10 cellular contexts compared by ENCODE assay signal in the genomic region with DNA sequence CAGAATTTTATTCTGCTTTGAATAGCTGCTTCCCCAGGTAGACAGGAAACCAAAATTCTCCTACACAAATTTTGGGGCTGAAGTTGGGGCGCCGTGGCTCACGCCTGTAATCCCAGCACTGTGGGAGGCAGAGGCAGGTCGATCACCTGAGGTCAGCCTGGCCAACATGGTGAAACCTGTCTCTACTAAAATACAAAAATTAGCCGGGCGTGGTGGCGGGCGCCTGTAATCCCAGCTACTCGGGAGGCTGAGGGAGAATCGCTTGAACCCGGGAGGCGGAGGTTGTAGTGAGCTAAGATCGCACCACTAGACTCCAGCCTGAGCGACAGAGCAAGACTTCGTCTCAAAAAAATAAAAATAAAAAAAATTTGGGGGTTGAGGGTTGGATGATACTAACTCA. TPM values are rescaled to one million over a fixed set of nuclear protein-coding genes. Genes with fewer than 3 reads are reported as not detected.
DNase-seq lines count a peak whose midpoint lies in the region; ATAC-seq, FAIRE-seq and TF ChIP-seq lines count a peak whose summit lies in the region.
"Not testable (repeated sequence)": the region's sequence is repeated elsewhere in the genome, so short reads cannot be mapped to it uniquely, and the experiment has no call there.
"Had no signal": no experiment of that assay in that cellular context is flagged by ENCODE, and none has a peak within 500 bp of the region (broad histone marks: within the 10 kb centered on the region; RNA-seq: fewer than 3 reads in every experiment).

No MANE protein-coding gene starts in this region.

- H3K4me3 ChIP-seq in AG04449 (ENCODE audit: low read depth, low read length) (peak overlapping the region; percentile 81), SU-DHL-6 (ENCODE audit: insufficient read depth, low read length, poor library complexity, severe bottlenecking) (peak overlapping the region; percentile 58), H1 (ENCODE audit: extremely low read depth in 1 of 4, insufficient read depth in 2 of 4, low read depth in 3 of 4, low read length in 4 of 4) (peak overlapping the region; percentile 54 to 91 (median 65); a peak in 7 of 8 replicates), iPS-20b (ENCODE audit: low read length) (peak overlapping the region; percentile 78; the same call in 1 of the 2 replicates)

- H3K27ac Mint-ChIP-seq in HFFc6 (peak overlapping the region; percentile 99), nephron progenitor cell (peak overlapping the region; percentile 99)
- H3K27ac Mint-ChIP-seq in activated naive CD8-positive, alpha-beta T cell treated with anti-CD3 and anti-CD28 coated beads, Interleukin-2, amount 10 ng/mL, durations not matched to agents 7 days and 5 days = peak overlapping the region; percentile 97
- H3K27ac Mint-ChIP-seq in stimulated activated naive B cell treated with anti-CD40 and anti-IgM and Interleukin-4, amounts not matched to agents 10 μg/mL and 1 μg/mL and 100 μg/mL, for 72 hours = peak overlapping the region; percentile 100

- peak overlapping the region; percentile 94 for H3K4me2 ChIP-seq in SU-DHL-6 (ENCODE audit: low read depth, low read length, poor library complexity, severe bottlenecking)
- H3K4me2 ChIP-seq in H1 (ENCODE audit: insufficient read depth in 1 of 2, low read depth in 2 of 2, low read length in 2 of 2) = peak overlapping the region; percentile 78 to 85

- H3K36me3 Mint-ChIP-seq in HFFc6 (ENCODE audit: low read depth) (peaks cover 22% of the 10 kb centered on the region), nephron progenitor cell (ENCODE audit: low read depth) (peaks cover 24% of the 10 kb centered on the region)
- H3K36me3 Mint-ChIP-seq in activated naive CD8-positive, alpha-beta T cell treated with anti-CD3 and anti-CD28 coated beads, Interleukin-2, amount 10 ng/mL, durations not matched to agents 7 days and 5 days = not testable (repeated sequence)
- H3K36me3 Mint-ChIP-seq in stimulated activated naive B cell treated with anti-CD40 and anti-IgM and Interleukin-4, amounts not matched to agents 10 μg/mL and 1 μg/mL and 100 μg/mL, for 72 hours = peaks cover 5 to 20% of the 10 kb centered on the region in 2 donors

- 0 out of 2 replicates have a peak overlapping the region, but pooled peaks have one; percentile 84 for H2BK5ac ChIP-seq in H1 (ENCODE audit: low read depth, low read length)

- not testable (repeated sequence) for H4K20me1 ChIP-seq in SU-DHL-6 (ENCODE audit: low read depth, low read length)
- H4K20me1 ChIP-seq in H1 (replicated peaks in 1 of 2; ENCODE audit: control insufficient read depth in 1 of 2, insufficient read depth in 2 of 2, low read length in 2 of 2) = peaks cover 5 to 13% of the 10 kb centered on the region in 2 experiments

- WGBS in H1 (ENCODE audit: extremely low coverage in 1 of 2, insufficient coverage in 1 of 2, insufficient read length in 1 of 2, insufficient replicate concordance in 2 of 2, low coverage in 1 of 2, low lambda C conversion rate in 2 of 2, missing lambda C conversion rate in 1 of 2), 2 experiments = 94% methylated on average over 12 of the region's 15 CpGs; no CpG with 5 or more reads in 1 of the 2 experiments

- H3K9ac ChIP-seq in SU-DHL-6 (ENCODE audit: low read length) = peak overlapping the region; percentile 77
- peak overlapping the region in 2 of 4 experiments; percentile 93 to 95; a peak in 1 of 7 replicates for H3K9ac ChIP-seq in H1 (replicated peaks in 1 of 4; ENCODE audit: extremely low read depth in 1 of 4, low read depth in 3 of 4, low read length in 3 of 4)
- peak overlapping the region; percentile 89; the same call in 1 of the 2 replicates for H3K9ac ChIP-seq in iPS-20b (ENCODE audit: low read depth, low read length)

- peaks cover 30% of the 10 kb centered on the region for H3K4me1 Mint-ChIP-seq in HFFc6 (ENCODE audit: low read depth)
- peaks cover 22% of the 10 kb centered on the region for H3K4me1 Mint-ChIP-seq in activated naive CD8-positive, alpha-beta T cell treated with anti-CD3 and anti-CD28 coated beads, Interleukin-2, amount 10 ng/mL, durations not matched to agents 7 days and 5 days
- H3K4me1 Mint-ChIP-seq in nephron progenitor cell = peaks cover 55% of the 10 kb centered on the region
- peaks cover 16 to 37% of the 10 kb centered on the region in 2 donors for H3K4me1 Mint-ChIP-seq in stimulated activated naive B cell treated with anti-CD40 and anti-IgM and Interleukin-4, amounts not matched to agents 10 μg/mL and 1 μg/mL and 100 μg/mL, for 72 hours

- not testable (repeated sequence) for H3K79me1 ChIP-seq in H1 (ENCODE audit: low read depth, low read length)

- H3K79me2 ChIP-seq in SU-DHL-6 (ENCODE audit: insufficient read depth, low read length) (peaks cover 38% of the 10 kb centered on the region), H1 (ENCODE audit: control insufficient read depth in 1 of 2, insufficient read depth in 2 of 2, low read length in 2 of 2) (peaks cover 25 to 35% of the 10 kb centered on the region in 2 experiments)

- H2BK120ac ChIP-seq in H1 (replicated peaks; ENCODE audit: low read depth, low read length) = peak overlapping the region; percentile 41

- not testable (repeated sequence) for H2AK5ac ChIP-seq in H1 (ENCODE audit: low read depth, low read length)

- 0 out of 2 replicates have a peak overlapping the region, but pooled peaks have one; percentile 48 for H3K18ac ChIP-seq in H1 (ENCODE audit: extremely low read depth, low read length)

- H3K56ac ChIP-seq in H1 (replicated peaks; ENCODE audit: insufficient read length, low read depth, low read length) = not testable (repeated sequence)

- not testable (repeated sequence) for H3K4ac ChIP-seq in H1 (replicated peaks; ENCODE audit: insufficient read length, low read depth, low read length)

- H4K8ac ChIP-seq in H1 (ENCODE audit: extremely low read depth, insufficient read depth, low read length) = not testable (repeated sequence)

- not testable (repeated sequence) for TF ChIP-seq POLR2A in H1 (IDR thresholded peaks at IDR 0.05; ENCODE audit: control extremely low read depth in 1 of 2, low read depth in 2 of 2, low read length in 2 of 2)

- H3K27me3 ChIP-seq in SU-DHL-6 (ENCODE audit: low read length); H1 (replicated peaks in 1 of 4; ENCODE audit: control insufficient read depth in 3 of 4, extremely low read depth in 1 of 4, insufficient read depth in 3 of 4, low read length in 3 of 4); iPS-20b (ENCODE audit: insufficient read depth, low read length): not testable (repeated sequence)

- DNase-seq in AG04449 (ENCODE audit: low read depth, low spot score); HFFc6; activated naive CD8-positive, alpha-beta T cell treated with anti-CD3 and anti-CD28 coated beads, Interleukin-2, amount 10 ng/mL, durations not matched to agents 7 days and 5 days; H1 (ENCODE audit: low read depth in 1 of 2, low spot score in 2 of 2); nephron progenitor cell; stimulated activated naive B cell treated with anti-CD40 and anti-IgM and Interleukin-4, amounts not matched to agents 10 μg/mL and 1 μg/mL and 100 μg/mL, for 72 hours: not testable (repeated sequence)

- H2AFZ ChIP-seq in SU-DHL-6 (ENCODE audit: low read depth, low read length, severe bottlenecking) = peak overlapping the region; percentile 6
- H2AFZ ChIP-seq in H1 (ENCODE audit: low read length) = not testable (repeated sequence)

- H2BK12ac ChIP-seq in H1 (ENCODE audit: low read depth, low read length) = peak overlapping the region; percentile 76; the same call in 1 of the 2 replicates

- H3K4me3 Mint-ChIP-seq in HFFc6 (peak overlapping the region; percentile 99), nephron progenitor cell (peak overlapping the region; percentile 98)
- H3K4me3 Mint-ChIP-seq in activated naive CD8-positive, alpha-beta T cell treated with anti-CD3 and anti-CD28 coated beads, Interleukin-2, amount 10 ng/mL, durations not matched to agents 7 days and 5 days = peak overlapping the region; percentile 95
- peak overlapping the region; percentile 97 to 98 for H3K4me3 Mint-ChIP-seq in stimulated activated naive B cell treated with anti-CD40 and anti-IgM and Interleukin-4, amounts not matched to agents 10 μg/mL and 1 μg/mL and 100 μg/mL, for 72 hours

- not testable (repeated sequence) for H3K23me2 ChIP-seq in H1 (ENCODE audit: low read depth, low read length)

- TF ChIP-seq CTCF in AG04449 (IDR thresholded peaks at IDR 0.05; ENCODE audit: insufficient read depth, low read length, missing control alignments); HFFc6 (IDR thresholded peaks at IDR 0.05); SU-DHL-6 (IDR thresholded peaks at IDR 0.05; ENCODE audit: insufficient read depth, low read length, poor library complexity, severe bottlenecking); H1 (IDR thresholded peaks at IDR 0.05; ENCODE audit: control extremely low read depth in 1 of 3, insufficient read depth in 1 of 3, low read depth in 1 of 3, low read length in 3 of 3); nephron progenitor cell (IDR thresholded peaks at IDR 0.05): not testable (repeated sequence)

- POLR2A ChIA-PET in AG04449 (lab: Yijun Ruan, JAX) = not testable (repeated sequence)
- POLR2A ChIA-PET in activated naive CD8-positive, alpha-beta T cell treated with anti-CD3 and anti-CD28 coated beads, Interleukin-2, amount 10 ng/mL, durations not matched to agents 7 days and 5 days (lab: Charles Lee) = interaction anchor here (0.8 to 2.3 kb wide), 4 partner anchors 19 to 123 kb away, joined by 3 to 23 read pairs (median 10); a partner anchor contains a TSS
- POLR2A ChIA-PET in H1 (lab: Charles Lee; ENCODE audit: partially characterized antibody) = interaction anchor here (0.9 to 5.7 kb wide), 9 partner anchors 11 to 147 kb away, joined by 3 to 50 read pairs (median 4); a partner anchor contains a TSS

- TF ChIP-seq RAD21 in H1 (IDR thresholded peaks at IDR 0.05 in 1 of 2, conservative IDR thresholded peaks at IDR 0.05 in 1 of 2; ENCODE audit: low read depth in 2 of 2, low read length in 2 of 2) = not testable (repeated sequence)

- H4K91ac ChIP-seq in H1 (replicated peaks; ENCODE audit: insufficient read length, low read length) = not testable (repeated sequence)

- H3K27ac ChIP-seq in SU-DHL-6 (ENCODE audit: low read depth, low read length) (peak overlapping the region; percentile 74), H1 (ENCODE audit: low read depth, low read length) (peak overlapping the region; percentile 91; the same call in 1 of the 2 replicates), iPS-20b (ENCODE audit: low read length) (peak overlapping the region; percentile 96)

- H3K9me3 Mint-ChIP-seq in HFFc6; activated naive CD8-positive, alpha-beta T cell treated with anti-CD3 and anti-CD28 coated beads, Interleukin-2, amount 10 ng/mL, durations not matched to agents 7 days and 5 days; nephron progenitor cell; stimulated activated naive B cell treated with anti-CD40 and anti-IgM and Interleukin-4, amounts not matched to agents 10 μg/mL and 1 μg/mL and 100 μg/mL, for 72 hours: not testable (repeated sequence)

- CTCF ChIA-PET in AG04449 (lab: Yijun Ruan, JAX) (interaction anchor here (0.9 to 1.5 kb wide), 3 partner anchors 10 to 66 kb away, joined by 4 to 5 read pairs (median 5); no protein-coding TSS in a partner anchor), H1 (lab: Charles Lee; ENCODE audit: partially characterized antibody) (interaction anchor here (0.8 kb wide), 1 partner anchor 9 kb away, joined by 4 read pairs; no protein-coding TSS in a partner anchor)

- not testable (repeated sequence) for H3K27me3 Mint-ChIP-seq in HFFc6 (ENCODE audit: insufficient read depth); activated naive CD8-positive, alpha-beta T cell treated with anti-CD3 and anti-CD28 coated beads, Interleukin-2, amount 10 ng/mL, durations not matched to agents 7 days and 5 days; nephron progenitor cell (ENCODE audit: low read depth, poor library complexity); stimulated activated naive B cell treated with anti-CD40 and anti-IgM and Interleukin-4, amounts not matched to agents 10 μg/mL and 1 μg/mL and 100 μg/mL, for 72 hours

- ATAC-seq in activated naive CD8-positive, alpha-beta T cell treated with anti-CD3 and anti-CD28 coated beads, Interleukin-2, amount 10 ng/mL, durations not matched to agents 7 days and 5 days (ENCODE audit: low read depth); stimulated activated naive B cell treated with anti-CD40 and anti-IgM and Interleukin-4, amounts not matched to agents 10 μg/mL and 1 μg/mL and 100 μg/mL, for 72 hours (replicated peaks): not testable (repeated sequence)

- not testable (repeated sequence) for H3K14ac ChIP-seq in H1 (ENCODE audit: insufficient read length)

- not testable (repeated sequence) for H3K9me2 ChIP-seq in SU-DHL-6 (replicated peaks; ENCODE audit: insufficient read depth, low read length)

- H3K23ac ChIP-seq in H1 (ENCODE audit: insufficient read length) = not testable (repeated sequence)

- not testable (repeated sequence) for H3F3A ChIP-seq in SU-DHL-6 (ENCODE audit: insufficient read depth)

- not testable (repeated sequence) for H3K4me1 ChIP-seq in H1 (replicated peaks in 1 of 4; ENCODE audit: control insufficient read depth in 3 of 4, insufficient read depth in 4 of 4, low read length in 3 of 4); iPS-20b (ENCODE audit: insufficient read depth, low read length)

- not testable (repeated sequence) for H2BK20ac ChIP-seq in H1 (ENCODE audit: low read length)

- peak overlapping the region; percentile 51 for H4K5ac ChIP-seq in H1 (ENCODE audit: insufficient read length, low read depth, low read length)

- not testable (repeated sequence) for H3K36me3 ChIP-seq in SU-DHL-6 (ENCODE audit: low read length); H1 (ENCODE audit: control insufficient read depth in 2 of 4, insufficient read depth in 4 of 4, low read length in 3 of 4)
- peaks cover 15% of the 10 kb centered on the region for H3K36me3 ChIP-seq in iPS-20b (ENCODE audit: insufficient read depth, low read depth, low read length)

- FAIRE-seq in H1 (lab: Jason Lieb, UNC) = not testable (repeated sequence)

- TF ChIP-seq EP300 in H1 (IDR thresholded peaks at IDR 0.05; ENCODE audit: borderline replicate concordance in 1 of 2, low read depth in 2 of 2, low read length in 2 of 2) = not testable (repeated sequence)

- not testable (repeated sequence) for H3K9me3 ChIP-seq in SU-DHL-6 (ENCODE audit: insufficient read depth, low read length); H1 (ENCODE audit: insufficient read depth in 2 of 2, low read depth in 1 of 2, low read length in 1 of 2); iPS-20b (ENCODE audit: insufficient read depth, low read depth, low read length)

- H2BK15ac ChIP-seq in H1 (ENCODE audit: low read length) = not testable (repeated sequence)

RNA-seq across cellular contexts. Expression of a gene that starts 1.2 kb away (rescaled TPM):
- total RNA-seq in HFFc6 (2021; fragmentation: NEBNext Ultra II Directional; extraction: Animal tissue kit (Norgen Biotek cat#: 25700)) = 100 to 1,000 TPM; 698 to 777 (median 770) TPM
- 100 to 1,000 TPM; 255 to 294 TPM for total RNA-seq in activated naive CD8-positive, alpha-beta T cell treated with anti-CD3 and anti-CD28 coated beads, Interleukin-2, amount 10 ng/mL, durations not matched to agents 7 days and 5 days
- total RNA-seq in H1 (2021; fragmentation: NEBNext Ultra II Directional; extraction: Animal tissue kit (Norgen Biotek cat#: 25700)) = 659 and 691 TPM in 2 replicates
- polyA plus RNA-seq in H1 (2011; rRNA removed) = 128 and 136 TPM in 2 replicates
- 198 TPM for polyA plus RNA-seq in H1 (2011; cell fraction: cytosol; rRNA removed)
- 235 TPM for polyA plus RNA-seq in H1 (2011; cell fraction: nucleus; rRNA removed)
- 585 to 1,069 TPM (median 670 TPM) in 4 replicates for polyA plus RNA-seq in H1 (2012, experiment 1 of 2)
- polyA plus RNA-seq in H1 (2012, experiment 2 of 2) = 26.5 TPM
- 645 TPM for polyA plus RNA-seq in H1 (2013, experiment 1 of 2)
- polyA plus RNA-seq in H1 (2013, experiment 2 of 2) = 713 TPM
- 1,075 and 1,150 TPM in 2 replicates for polyA minus RNA-seq in H1 (2011; rRNA and poly(A)+ RNA removed)
- polyA minus RNA-seq in H1 (2011; cell fraction: cytosol; rRNA and poly(A)+ RNA removed) = 511 TPM
- polyA minus RNA-seq in H1 (2011; cell fraction: nucleus; rRNA and poly(A)+ RNA removed) = 490 TPM

RNA-seq across cellular contexts. Expression of a gene that starts 16.7 kb away (rescaled TPM):
- not detected for total RNA-seq in HFFc6 (2021; fragmentation: NEBNext Ultra II Directional; extraction: Animal tissue kit (Norgen Biotek cat#: 25700))
- total RNA-seq in activated naive CD8-positive, alpha-beta T cell treated with anti-CD3 and anti-CD28 coated beads, Interleukin-2, amount 10 ng/mL, durations not matched to agents 7 days and 5 days = under 1 TPM in 1 of 2 experiments, not detected in 1; 0.40 TPM
- 0.39 and 1.4 TPM in 2 replicates for total RNA-seq in H1 (2021; fragmentation: NEBNext Ultra II Directional; extraction: Animal tissue kit (Norgen Biotek cat#: 25700))
- 0.38 and 0.39 TPM in 2 replicates for polyA plus RNA-seq in H1 (2011; rRNA removed)
- polyA plus RNA-seq in H1 (2011; cell fraction: cytosol; rRNA removed) = 0.37 TPM
- 1.1 TPM for polyA plus RNA-seq in H1 (2011; cell fraction: nucleus; rRNA removed)
- 1.4 to 2.4 TPM (median 1.8 TPM) in 3 of 4 replicates, not detected in the other for polyA plus RNA-seq in H1 (2012, experiment 1 of 2)
- polyA plus RNA-seq in H1 (2012, experiment 2 of 2) = 0.51 TPM
- polyA plus RNA-seq in H1 (2013, experiment 1 of 2) = 0.22 TPM
- polyA plus RNA-seq in H1 (2013, experiment 2 of 2) = 0.13 TPM
- 0.34 and 0.35 TPM in 2 replicates for polyA minus RNA-seq in H1 (2011; rRNA and poly(A)+ RNA removed)
- 1.5 TPM for polyA minus RNA-seq in H1 (2011; cell fraction: cytosol; rRNA and poly(A)+ RNA removed)
- polyA minus RNA-seq in H1 (2011; cell fraction: nucleus; rRNA and poly(A)+ RNA removed) = 2.7 TPM
- total RNA-seq: G401, omental fat pad had no signal

RNA-seq across cellular contexts. Expression of a gene that starts 35.1 kb away (rescaled TPM):
- total RNA-seq in HFFc6 (2021; fragmentation: NEBNext Ultra II Directional; extraction: Animal tissue kit (Norgen Biotek cat#: 25700)) = 10 to 100 TPM; 14.9 to 17.7 (median 16.5) TPM
- total RNA-seq in activated naive CD8-positive, alpha-beta T cell treated with anti-CD3 and anti-CD28 coated beads, Interleukin-2, amount 10 ng/mL, durations not matched to agents 7 days and 5 days = 10 to 100 TPM; 38.5 TPM
- 41.9 and 45.6 TPM in 2 replicates for total RNA-seq in H1 (2021; fragmentation: NEBNext Ultra II Directional; extraction: Animal tissue kit (Norgen Biotek cat#: 25700))
- polyA plus RNA-seq in H1 (2011; rRNA removed) = 17.1 and 21.8 TPM in 2 replicates
- 11.3 TPM for polyA plus RNA-seq in H1 (2011; cell fraction: cytosol; rRNA removed)
- 20.4 TPM for polyA plus RNA-seq in H1 (2011; cell fraction: nucleus; rRNA removed)
- 27.3 to 34.0 TPM (median 31.2 TPM) in 4 replicates for polyA plus RNA-seq in H1 (2012, experiment 1 of 2)
- 20.2 TPM for polyA plus RNA-seq in H1 (2012, experiment 2 of 2)
- 27.3 TPM for polyA plus RNA-seq in H1 (2013, experiment 1 of 2)
- 28.9 TPM for polyA plus RNA-seq in H1 (2013, experiment 2 of 2)
- 16.0 and 35.9 TPM in 2 replicates for polyA minus RNA-seq in H1 (2011; rRNA and poly(A)+ RNA removed)
- 18.1 TPM for polyA minus RNA-seq in H1 (2011; cell fraction: cytosol; rRNA and poly(A)+ RNA removed)
- 20.5 TPM for polyA minus RNA-seq in H1 (2011; cell fraction: nucleus; rRNA and poly(A)+ RNA removed)
